In genomic region chr6:10412165-10412947, GRCh38 we compare ENCODE assay signal across 8 cellular contexts. TPM values are rescaled to one million over a fixed set of nuclear protein-coding genes. Genes with fewer than 3 reads are reported as not detected.
DNase-seq lines count a peak whose midpoint lies in the region; ATAC-seq and TF ChIP-seq lines count a peak whose summit lies in the region.

No MANE protein-coding gene starts in this region.

- peak overlapping the region; percentile 69 for H3K27ac Mint-ChIP-seq in T-helper 17 cell
- peak overlapping the region; percentile 100 for H3K27ac Mint-ChIP-seq in mesothelial cell of epicardium

- peak overlapping the region; percentile 48 for H3K4me3 ChIP-seq in ectodermal cell (ENCODE audit: insufficient read depth, low read depth, low read length)
- peak overlapping the region; percentile 35 to 92 (median 64) for H3K4me3 ChIP-seq in tibial nerve

- no peak for TF ChIP-seq CTCF in mesothelial cell of epicardium (IDR thresholded peaks at IDR 0.05; ENCODE audit: unreplicated experiment)
- no peak for TF ChIP-seq CTCF in tibial nerve (IDR thresholded peaks at IDR 0.05)

- ATAC-seq in GM21717 (IDR thresholded peaks at IDR 0.05; ENCODE audit: unreplicated experiment) (peak; percentile 66), T-helper 17 cell (peak; percentile 72)

- H3K27me3 ChIP-seq in ectodermal cell (ENCODE audit: control insufficient read depth, insufficient read depth, low read length, poor library complexity, severe bottlenecking) = peaks cover 100% of the 10 kb centered on the region
- peaks cover 2 to 93% of the 10 kb centered on the region in 2 donors for H3K27me3 ChIP-seq in tibial nerve

- peak overlapping the region; percentile 91 for H3K4me3 Mint-ChIP-seq in T-helper 17 cell
- peak overlapping the region; percentile 98 for H3K4me3 Mint-ChIP-seq in mesothelial cell of epicardium

- H3K36me3 ChIP-seq in ectodermal cell (ENCODE audit: control insufficient read depth, insufficient read depth, low read length) (no peaks in the 10 kb centered on the region), tibial nerve (no peaks in the 10 kb centered on the region)

- no peak for TF ChIP-seq POLR2A in tibial nerve (IDR thresholded peaks at IDR 0.05)

- peak; percentile 53 for DNase-seq in NCI-H2227 (lab: John Stamatoyannopoulos, UW; ENCODE audit: unreplicated experiment)
- DNase-seq in NCI-H2227 treated with DMSO at 0.1 percent for 48 hours (lab: John Stamatoyannopoulos, UW) = no peak
- peak; percentile 36 to 56 for DNase-seq in Kasumi-1 (lab: John Stamatoyannopoulos, UW)
- no peak for DNase-seq in T-helper 17 cell
- DNase-seq in mesothelial cell of epicardium (ENCODE audit: low spot score in 2 of 2, unreplicated experiment in 2 of 2) = peak in 1 of 2 experiments; percentile 81
- DNase-seq in tibial nerve (ENCODE audit: low spot score in 2 of 2) = no peak

- H3K9me3 ChIP-seq in T-helper 17 cell (ENCODE audit: control insufficient read depth, low read length, poor library complexity, severe bottlenecking) = peaks cover 16% of the 10 kb centered on the region
- no peaks in the 10 kb centered on the region for H3K9me3 ChIP-seq in ectodermal cell (ENCODE audit: control insufficient read depth, low read length)
- no peaks in the 10 kb centered on the region for H3K9me3 ChIP-seq in tibial nerve

- H3K36me3 Mint-ChIP-seq in T-helper 17 cell (ENCODE audit: low read depth) = peaks cover 6% of the 10 kb centered on the region
- peaks cover 13% of the 10 kb centered on the region for H3K36me3 Mint-ChIP-seq in mesothelial cell of epicardium

- WGBS in ectodermal cell, 2 experiments = 0% methylated on average over 75 of the region's 75 CpGs
- WGBS in tibial nerve, 2 donors = 0% methylated on average over 40 to 75 of the region's 75 CpGs

- no peaks in the 10 kb centered on the region for H3K9me3 Mint-ChIP-seq in mesothelial cell of epicardium

- H3K27me3 Mint-ChIP-seq in T-helper 17 cell = peaks cover 68% of the 10 kb centered on the region
- peaks cover 85% of the 10 kb centered on the region for H3K27me3 Mint-ChIP-seq in mesothelial cell of epicardium (ENCODE audit: low read depth)

- H3K4me1 ChIP-seq in ectodermal cell (ENCODE audit: control insufficient read depth, insufficient read depth, low read length) = peaks cover 30% of the 10 kb centered on the region
- peaks cover 0 to 59% (median 28%) of the 10 kb centered on the region in 4 donors for H3K4me1 ChIP-seq in tibial nerve

- TF ChIP-seq EP300 in tibial nerve (IDR thresholded peaks at IDR 0.05) = no peak

- H3K4me1 Mint-ChIP-seq in T-helper 17 cell (peaks cover 11% of the 10 kb centered on the region), mesothelial cell of epicardium (peaks cover 77% of the 10 kb centered on the region)

- H3K27ac ChIP-seq in ectodermal cell (ENCODE audit: insufficient read depth, low read depth, low read length, poor library complexity, severe bottlenecking) (peak overlapping the region; percentile 44), tibial nerve (peak overlapping the region in 3 of 4 donors; percentile 4 to 85 (median 74))

RNA-seq across cellular contexts. Expression of gene TFAP2A, which starts 2.5 kb away (rescaled TPM):
- under 1 TPM; 0.18 to 0.40 TPM for total RNA-seq in T-helper 17 cell
- polyA plus RNA-seq in ectodermal cell (2013, experiment 1 of 4) = 21.7 TPM
- 18.7 TPM for polyA plus RNA-seq in ectodermal cell (2013, experiment 2 of 4)
- polyA plus RNA-seq in ectodermal cell (2013, experiment 3 of 4) = 19.3 TPM
- polyA plus RNA-seq in ectodermal cell (2013, experiment 4 of 4) = 21.9 TPM
- total RNA-seq in mesothelial cell of epicardium = 62.4 to 63.5 TPM (median 63.4 TPM) in 3 replicates
- total RNA-seq in tibial nerve = 1 to 10 TPM in 1 of 4 donors, under 1 TPM in 2, not detected in 1; 0.20 to 1.2 (median 0.66) TPM

Comparison
In these comparisons a context has a peak if more than half of its experiments do, and no peak if none do; other contexts are left out.
1. DNase-seq: peak in NCI-H2227 (single experiment) and Kasumi-1 (2 of 2); none in NCI-H2227 treated with DMSO at 0.1 percent for 48 hours (single experiment), T-helper 17 cell (0 of 3) and tibial nerve (0 of 2).
2. RNA of gene TFAP2A, which starts 2.5 kb away (total RNA-seq): 62.4 to 63.5 TPM in mesothelial cell of epicardium; 0.20 to 1.2 TPM in tibial nerve and 0.18 to 0.40 TPM in T-helper 17 cell; every median in the first group is over 10 times any median in the second.